In the genomic region with DNA sequence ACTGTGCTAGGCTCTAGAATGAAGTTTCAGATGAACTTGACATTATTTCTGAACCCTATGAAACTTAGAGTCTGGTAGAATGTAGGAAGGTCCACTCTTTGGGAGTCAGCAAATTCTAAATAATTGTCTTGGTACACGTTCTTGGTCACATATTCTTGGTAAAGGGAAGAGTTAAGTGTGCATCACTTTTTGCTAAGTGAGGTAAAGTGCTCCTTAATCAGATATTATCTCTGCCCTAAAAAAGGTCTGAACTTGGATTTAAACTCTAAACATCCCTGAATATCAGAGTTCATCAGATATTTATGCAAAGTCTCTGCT, we compare ENCODE assay signal across 12 cellular contexts. TPM values are rescaled to one million over a fixed set of nuclear protein-coding genes. Genes with fewer than 3 reads are reported as not detected.
DNase-seq lines count a peak whose midpoint lies in the region; ATAC-seq and TF ChIP-seq lines count a peak whose summit lies in the region.
"Had no signal": no experiment of that assay in that cellular context is flagged by ENCODE, and none has a peak within 500 bp of the region (broad histone marks: within the 10 kb centered on the region; RNA-seq: fewer than 3 reads in every experiment).

No MANE protein-coding gene starts in this region.

- peak overlapping the region; percentile 13 for H3K9ac ChIP-seq in smooth muscle cell (ENCODE audit: low read depth)

- 87% methylated on average over 1 of the region's 1 CpG for WGBS in smooth muscle cell (ENCODE audit: low lambda C conversion rate)

- intact Hi-C loops in activated naive CD4-positive, alpha-beta T cell treated with anti-CD3 and anti-CD28 coated beads for 36 hours (cut with micrococcal nuclease): loop anchor here (1.0 to 2.0 kb wide), 4 partner anchors 10 to 401 kb away; a partner anchor contains a TSS
- intact Hi-C loops in activated T-helper 1 cell treated with anti-CD3 and anti-CD28 coated beads, Interleukin-12 subunit alpha, Interleukin-12 subunit beta, Interleukin-2, Interleukin-4 antibody, amounts not matched to agents 30 ng/mL and 10 ng/mL and 1 ng/mL, durations not matched to agents 14 hours and 24 hours and 36 hours (cut with micrococcal nuclease): loop anchor here (1.0 kb wide), 1 partner anchor 10 kb away; no protein-coding TSS in a partner anchor

- CTCF ChIA-PET in activated naive CD4-positive, alpha-beta T cell treated with anti-CD3 and anti-CD28 coated beads for 36 hours (lab: Charles Lee): no interaction called here

- peak overlapping the region; percentile 77 for H3K27ac Mint-ChIP-seq in activated naive CD4-positive, alpha-beta T cell treated with anti-CD3 and anti-CD28 coated beads for 36 hours
- peak overlapping the region; percentile 49 for H3K27ac Mint-ChIP-seq in activated T-helper 1 cell treated with anti-CD3 and anti-CD28 coated beads, Interleukin-12 subunit alpha, Interleukin-12 subunit beta, Interleukin-2, Interleukin-4 antibody, amounts not matched to agents 30 ng/mL and 10 ng/mL and 1 ng/mL, durations not matched to agents 14 hours and 24 hours and 36 hours

- ATAC-seq in HG02885 (IDR thresholded peaks at IDR 0.05; ENCODE audit: poor library complexity, unreplicated experiment) (peak; percentile 26), GM18870 (IDR thresholded peaks at IDR 0.05; ENCODE audit: unreplicated experiment) (no peak), HG03378 (IDR thresholded peaks at IDR 0.05; ENCODE audit: unreplicated experiment) (no peak)

- no peak for TF ChIP-seq CTCF in smooth muscle cell (IDR thresholded peaks at IDR 0.05; ENCODE audit: borderline replicate concordance, insufficient read depth, poor library complexity, severe bottlenecking)

- H3K4me3 ChIP-seq in smooth muscle cell: no peak overlapping the region
- H3K4me3 ChIP-seq: prostate gland had no signal

- H3F3A ChIP-seq in smooth muscle cell (ENCODE audit: low read depth): peaks cover 3% of the 10 kb centered on the region

- H3K4me3 Mint-ChIP-seq in activated naive CD4-positive, alpha-beta T cell treated with anti-CD3 and anti-CD28 coated beads for 36 hours: peak overlapping the region; percentile 16
- H3K4me3 Mint-ChIP-seq in activated T-helper 1 cell treated with anti-CD3 and anti-CD28 coated beads, Interleukin-12 subunit alpha, Interleukin-12 subunit beta, Interleukin-2, Interleukin-4 antibody, amounts not matched to agents 30 ng/mL and 10 ng/mL and 1 ng/mL, durations not matched to agents 14 hours and 24 hours and 36 hours: peak overlapping the region; percentile 66

- H3K9me3 ChIP-seq in smooth muscle cell (replicated peaks; ENCODE audit: low read depth): no peaks in the 10 kb centered on the region
- H3K9me3 ChIP-seq: prostate gland had no signal

- peak overlapping the region; percentile 23 for H3K27ac ChIP-seq in smooth muscle cell (ENCODE audit: low read depth)
- H3K27ac ChIP-seq: prostate gland had no signal

- peak overlapping the region; percentile 3 for H2AFZ ChIP-seq in smooth muscle cell (ENCODE audit: low read depth)

- H3K36me3 Mint-ChIP-seq in activated naive CD4-positive, alpha-beta T cell treated with anti-CD3 and anti-CD28 coated beads for 36 hours (ENCODE audit: low read depth): peaks cover 52% of the 10 kb centered on the region
- peaks cover 68% of the 10 kb centered on the region for H3K36me3 Mint-ChIP-seq in activated T-helper 1 cell treated with anti-CD3 and anti-CD28 coated beads, Interleukin-12 subunit alpha, Interleukin-12 subunit beta, Interleukin-2, Interleukin-4 antibody, amounts not matched to agents 30 ng/mL and 10 ng/mL and 1 ng/mL, durations not matched to agents 14 hours and 24 hours and 36 hours (ENCODE audit: low read depth)

- no peaks in the 10 kb centered on the region for H3K4me1 ChIP-seq in smooth muscle cell (ENCODE audit: low read depth)
- H3K4me1 ChIP-seq: prostate gland had no signal

- H3K36me3 ChIP-seq in smooth muscle cell (ENCODE audit: low read depth): no peaks in the 10 kb centered on the region
- H3K36me3 ChIP-seq: prostate gland had no signal

- H4K20me1 ChIP-seq in smooth muscle cell (ENCODE audit: low read depth): no peaks in the 10 kb centered on the region

- H3K4me1 Mint-ChIP-seq in activated naive CD4-positive, alpha-beta T cell treated with anti-CD3 and anti-CD28 coated beads for 36 hours (ENCODE audit: low read depth): peaks cover 40% of the 10 kb centered on the region
- peaks cover 51% of the 10 kb centered on the region for H3K4me1 Mint-ChIP-seq in activated T-helper 1 cell treated with anti-CD3 and anti-CD28 coated beads, Interleukin-12 subunit alpha, Interleukin-12 subunit beta, Interleukin-2, Interleukin-4 antibody, amounts not matched to agents 30 ng/mL and 10 ng/mL and 1 ng/mL, durations not matched to agents 14 hours and 24 hours and 36 hours (ENCODE audit: low read depth)

- no peaks in the 10 kb centered on the region for H3K27me3 Mint-ChIP-seq in activated naive CD4-positive, alpha-beta T cell treated with anti-CD3 and anti-CD28 coated beads for 36 hours (ENCODE audit: low read depth)
- no peaks in the 10 kb centered on the region for H3K27me3 Mint-ChIP-seq in activated T-helper 1 cell treated with anti-CD3 and anti-CD28 coated beads, Interleukin-12 subunit alpha, Interleukin-12 subunit beta, Interleukin-2, Interleukin-4 antibody, amounts not matched to agents 30 ng/mL and 10 ng/mL and 1 ng/mL, durations not matched to agents 14 hours and 24 hours and 36 hours (ENCODE audit: insufficient read depth)

- no peaks in the 10 kb centered on the region for H3K79me2 ChIP-seq in smooth muscle cell (ENCODE audit: low read depth)

- DNase-seq in activated naive CD4-positive, alpha-beta T cell treated with anti-CD3 and anti-CD28 coated beads for 36 hours: no peak
- no peak for DNase-seq in activated naive CD4-positive, alpha-beta T cell (lab: John Stamatoyannopoulos, UW)
- no peak for DNase-seq in activated T-helper 1 cell treated with anti-CD3 and anti-CD28 coated beads, Interleukin-12 subunit alpha, Interleukin-12 subunit beta, Interleukin-2, Interleukin-4 antibody, amounts not matched to agents 30 ng/mL and 10 ng/mL and 1 ng/mL, durations not matched to agents 14 hours and 24 hours and 36 hours (ENCODE audit: low spot score)
- DNase-seq in smooth muscle cell (lab: John Stamatoyannopoulos, UW; ENCODE audit: unreplicated experiment) (no peak), NCI-H187 (lab: John Stamatoyannopoulos, UW) (no peak)
- DNase-seq: amniotic stem cell, NCI-H748 treated with DMSO at 0.1 percent for 48 hours had no signal

- no peaks in the 10 kb centered on the region for H3K27me3 ChIP-seq in smooth muscle cell (ENCODE audit: low read depth)
- H3K27me3 ChIP-seq: dorsolateral prefrontal cortex had no signal

- peak overlapping the region; percentile 58 for H3K4me2 ChIP-seq in smooth muscle cell

- H3K9me3 Mint-ChIP-seq in activated naive CD4-positive, alpha-beta T cell treated with anti-CD3 and anti-CD28 coated beads for 36 hours: no peaks in the 10 kb centered on the region
- no peaks in the 10 kb centered on the region for H3K9me3 Mint-ChIP-seq in activated T-helper 1 cell treated with anti-CD3 and anti-CD28 coated beads, Interleukin-12 subunit alpha, Interleukin-12 subunit beta, Interleukin-2, Interleukin-4 antibody, amounts not matched to agents 30 ng/mL and 10 ng/mL and 1 ng/mL, durations not matched to agents 14 hours and 24 hours and 36 hours

RNA-seq across cellular contexts. Expression of a gene that starts 7.2 kb away (rescaled TPM):
- 10 to 100 TPM; 59.7 to 76.9 TPM for total RNA-seq in activated naive CD4-positive, alpha-beta T cell treated with anti-CD3 and anti-CD28 coated beads for 36 hours
- 59.6 and 62.5 TPM in 2 replicates for total RNA-seq in activated T-helper 1 cell treated with anti-CD3 and anti-CD28 coated beads, Interleukin-12 subunit alpha, Interleukin-12 subunit beta, Interleukin-2, Interleukin-4 antibody, amounts not matched to agents 30 ng/mL and 10 ng/mL and 1 ng/mL, durations not matched to agents 14 hours and 24 hours and 36 hours
- 30.4 and 33.0 TPM in 2 replicates for total RNA-seq in smooth muscle cell
- polyA plus RNA-seq in smooth muscle cell: 45.1 and 104 TPM in 2 replicates
